In the genomic region with DNA sequence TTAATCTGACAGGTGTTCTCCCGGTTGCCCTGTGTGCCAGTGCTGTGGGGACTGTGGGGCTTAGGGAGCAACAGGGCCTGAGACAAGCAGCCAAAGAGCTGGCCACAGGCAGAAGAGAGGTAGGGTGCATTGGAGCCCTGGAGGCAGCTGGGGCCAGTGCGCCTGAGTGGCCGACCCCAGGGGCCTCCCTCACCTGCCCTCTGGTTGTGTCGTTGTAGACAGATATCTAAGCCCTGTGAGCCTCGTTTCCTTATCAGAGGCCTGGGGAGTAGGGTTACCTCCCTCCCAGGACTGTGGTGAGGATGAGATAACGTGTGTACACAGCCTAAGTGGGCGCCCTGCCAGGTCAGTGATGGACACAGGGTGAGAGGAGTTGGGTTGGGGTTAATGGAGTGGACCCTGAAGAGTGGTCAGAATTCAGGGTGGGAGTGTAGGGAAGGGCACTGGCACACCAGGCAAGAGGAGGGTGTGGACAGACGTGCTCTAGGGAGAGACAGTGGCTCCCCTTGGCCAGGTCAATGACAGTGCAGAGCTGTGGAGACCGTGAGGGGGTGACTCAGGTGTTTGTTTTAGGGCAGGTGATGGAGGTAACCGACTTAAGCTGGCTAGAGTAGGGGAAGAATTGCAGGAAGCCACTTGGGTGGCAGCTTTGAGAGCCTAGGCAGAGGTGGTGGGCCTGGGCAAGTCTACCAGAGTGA, we compare ENCODE assay signal across 12 cellular contexts. TPM values are rescaled to one million over a fixed set of nuclear protein-coding genes. Genes with fewer than 3 reads are reported as not detected.
A peak's percentile ranks its signal among the peaks of the same experiment; 100 is the strongest.
DNase-seq lines count a peak whose midpoint lies in the region; ATAC-seq and TF ChIP-seq lines count a peak whose summit lies in the region.
"Had no signal": no experiment of that assay in that cellular context is flagged by ENCODE, and none has a peak within 500 bp of the region (broad histone marks: within the 10 kb centered on the region; RNA-seq: fewer than 3 reads in every experiment).

No MANE protein-coding gene starts in this region.

- no peak overlapping the region for H2AFZ ChIP-seq in osteoblast (ENCODE audit: low read length)

- no peaks in the 10 kb centered on the region for H3K9me3 ChIP-seq in osteoblast (ENCODE audit: low read depth, low read length)
- no peaks in the 10 kb centered on the region for H3K9me3 ChIP-seq in tibial nerve
- H3K9me3 ChIP-seq: esophagus squamous epithelium had no signal

- peaks cover 34% of the 10 kb centered on the region for H3K36me3 ChIP-seq in osteoblast (ENCODE audit: insufficient read depth, low read length)
- H3K36me3 ChIP-seq in tibial nerve = peaks cover 0 to 69% (median 20%) of the 10 kb centered on the region in 3 donors

- H3K27me3 Mint-ChIP-seq in activated naive CD4-positive, alpha-beta T cell treated with anti-CD3 and anti-CD28 coated beads for 36 hours (ENCODE audit: low read depth) = no peaks in the 10 kb centered on the region
- H3K27me3 Mint-ChIP-seq in central memory CD8-positive, alpha-beta T cell = no peaks in the 10 kb centered on the region

- no peak overlapping the region for H3K4me3 Mint-ChIP-seq in activated naive CD4-positive, alpha-beta T cell treated with anti-CD3 and anti-CD28 coated beads for 36 hours
- no peak overlapping the region for H3K4me3 Mint-ChIP-seq in central memory CD8-positive, alpha-beta T cell

- peaks cover 12% of the 10 kb centered on the region for H3K4me1 ChIP-seq in osteoblast (ENCODE audit: insufficient read depth, low read length)
- peaks cover 0 to 38% (median 16%) of the 10 kb centered on the region in 4 donors for H3K4me1 ChIP-seq in tibial nerve

- 83 to 86% methylated on average over 9 to 10 of the region's 10 CpGs for WGBS in tibial nerve, 2 donors

- H3K4me3 ChIP-seq in osteoblast (ENCODE audit: insufficient read depth, low read length) (no peak overlapping the region), tibial nerve (no peak overlapping the region)
- H3K4me3 ChIP-seq: esophagus squamous epithelium had no signal

- H3K79me2 ChIP-seq in osteoblast (ENCODE audit: insufficient read depth, low read length) = peaks cover 7% of the 10 kb centered on the region

- H3K27ac ChIP-seq in osteoblast (ENCODE audit: low read depth, low read length) = no peak overlapping the region
- H3K27ac ChIP-seq in tibial nerve = peak overlapping the region in 1 of 4 donors; percentile 36
- H3K27ac ChIP-seq: esophagus squamous epithelium had no signal

- intact Hi-C loops in activated naive CD4-positive, alpha-beta T cell treated with anti-CD3 and anti-CD28 coated beads for 36 hours (cut with micrococcal nuclease) = no loop called here

- no peak overlapping the region for H3K4me2 ChIP-seq in osteoblast (ENCODE audit: insufficient read depth, low read length)

- TF ChIP-seq CTCF in osteoblast (IDR thresholded peaks at IDR 0.05; ENCODE audit: extremely low read depth, low read depth, low read length) (no peak), tibial nerve (IDR thresholded peaks at IDR 0.05) (no peak)

- no peaks in the 10 kb centered on the region for H4K20me1 ChIP-seq in osteoblast (ENCODE audit: insufficient read depth, low read length)

- peaks cover 25% of the 10 kb centered on the region for H3K4me1 Mint-ChIP-seq in activated naive CD4-positive, alpha-beta T cell treated with anti-CD3 and anti-CD28 coated beads for 36 hours (ENCODE audit: low read depth)
- peaks cover 56% of the 10 kb centered on the region for H3K4me1 Mint-ChIP-seq in central memory CD8-positive, alpha-beta T cell

- ATAC-seq in central memory CD8-positive, alpha-beta T cell (replicated peaks; ENCODE audit: extremely low read depth, poor library complexity, severe bottlenecking) = no peak
- no peak for ATAC-seq in GM19035 (IDR thresholded peaks at IDR 0.05; ENCODE audit: unreplicated experiment)
- ATAC-seq in GM19023 (IDR thresholded peaks at IDR 0.05; ENCODE audit: unreplicated experiment) = no peak

- no peaks in the 10 kb centered on the region for H3K9me3 Mint-ChIP-seq in activated naive CD4-positive, alpha-beta T cell treated with anti-CD3 and anti-CD28 coated beads for 36 hours
- no peaks in the 10 kb centered on the region for H3K9me3 Mint-ChIP-seq in central memory CD8-positive, alpha-beta T cell

- no peak for DNase-seq in activated naive CD4-positive, alpha-beta T cell treated with anti-CD3 and anti-CD28 coated beads for 36 hours
- no peak for DNase-seq in activated naive CD4-positive, alpha-beta T cell treated with anti-CD3 and anti-CD28 coated beads, Interleukin-2, amount 50 U/mL, for 16 hours
- peak; percentile 55 for DNase-seq in NCI-H2029 treated with DMSO at 0.1 percent for 48 hours (lab: John Stamatoyannopoulos, UW)
- no peak for DNase-seq in central memory CD8-positive, alpha-beta T cell (ENCODE audit: low spot score in 2 of 2)
- peak; percentile 65 for DNase-seq in osteoblast (ENCODE audit: insufficient read length, low spot score, missing footprints)
- DNase-seq in tibial nerve (ENCODE audit: low spot score in 2 of 2) = no peak
- DNase-seq: activated T-cell treated with anti-CD3 and anti-CD28 coated beads for 4 hours, esophagus squamous epithelium, GDM1, NCI-H1930 had no signal

- H3K36me3 Mint-ChIP-seq in activated naive CD4-positive, alpha-beta T cell treated with anti-CD3 and anti-CD28 coated beads for 36 hours (ENCODE audit: low read depth) = peaks cover 36% of the 10 kb centered on the region
- peaks cover 46% of the 10 kb centered on the region for H3K36me3 Mint-ChIP-seq in central memory CD8-positive, alpha-beta T cell (ENCODE audit: insufficient read depth)

- TF ChIP-seq EP300 in tibial nerve (IDR thresholded peaks at IDR 0.05) = no peak

- CTCF ChIA-PET in activated naive CD4-positive, alpha-beta T cell treated with anti-CD3 and anti-CD28 coated beads for 36 hours (lab: Charles Lee) = interaction anchor here (1.5 kb wide), 1 partner anchor 12 kb away, joined by 4 read pairs; no protein-coding TSS in a partner anchor

- peak overlapping the region; percentile 28 for H3K27ac Mint-ChIP-seq in activated naive CD4-positive, alpha-beta T cell treated with anti-CD3 and anti-CD28 coated beads for 36 hours
- H3K27ac Mint-ChIP-seq in central memory CD8-positive, alpha-beta T cell (ENCODE audit: low read depth) = peak overlapping the region; percentile 69

- H3K27me3 ChIP-seq in osteoblast (ENCODE audit: insufficient read depth, low read length) (no peaks in the 10 kb centered on the region), tibial nerve (no peaks in the 10 kb centered on the region)
- H3K27me3 ChIP-seq: esophagus squamous epithelium had no signal

- TF ChIP-seq POLR2A in tibial nerve (IDR thresholded peaks at IDR 0.05) = no peak

RNA-seq across cellular contexts. Expression of gene NARF, which starts 3.4 kb away (rescaled TPM):
- total RNA-seq in activated naive CD4-positive, alpha-beta T cell treated with anti-CD3 and anti-CD28 coated beads for 36 hours = 10 to 100 TPM; 64.2 to 69.3 TPM
- total RNA-seq in osteoblast (34.4 and 36.8 TPM in 2 replicates), tibial nerve (10 to 100 TPM; 25.8 to 79.2 (median 59.9) TPM)

RNA-seq across cellular contexts. Expression of gene CYBC1, which starts 11.4 kb away (rescaled TPM):
- 100 to 1,000 TPM; 292 to 294 TPM for total RNA-seq in activated naive CD4-positive, alpha-beta T cell treated with anti-CD3 and anti-CD28 coated beads for 36 hours
- total RNA-seq in osteoblast (72.4 and 75.1 TPM in 2 replicates), tibial nerve (100 to 1,000 TPM in 2 of 4 donors, 10 to 100 TPM in 2; 45.4 to 106 (median 86.4) TPM)

RNA-seq across cellular contexts. Expression of gene OGFOD3, which starts 43.6 kb away (rescaled TPM):
- total RNA-seq in activated naive CD4-positive, alpha-beta T cell treated with anti-CD3 and anti-CD28 coated beads for 36 hours = 10 to 100 TPM; 31.1 to 32.9 TPM
- 25.3 and 27.4 TPM in 2 replicates for total RNA-seq in osteoblast
- total RNA-seq in tibial nerve = 10 to 100 TPM; 23.7 to 51.6 (median 40.7) TPM

RNA-seq across cellular contexts. Expression of gene HEXD, which starts 43.8 kb away (rescaled TPM):
- total RNA-seq in activated naive CD4-positive, alpha-beta T cell treated with anti-CD3 and anti-CD28 coated beads for 36 hours = 10 to 100 TPM; 22.4 to 26.3 TPM
- total RNA-seq in osteoblast = 13.0 and 20.3 TPM in 2 replicates
- total RNA-seq in tibial nerve = 100 to 1,000 TPM in 1 of 4 donors, 10 to 100 TPM in 3; 65.6 to 143 (median 95.1) TPM

RNA-seq across cellular contexts. Expression of gene FOXK2, which starts 57.6 kb away (rescaled TPM):
- total RNA-seq in activated naive CD4-positive, alpha-beta T cell treated with anti-CD3 and anti-CD28 coated beads for 36 hours = 10 to 100 TPM; 48.8 to 51.4 TPM
- total RNA-seq in osteoblast (26.8 and 29.3 TPM in 2 replicates), tibial nerve (10 to 100 TPM; 29.6 to 65.4 (median 33.3) TPM)

Comparison
In these comparisons a context has a peak if more than half of its experiments do, and no peak if none do; other contexts are left out.
1. DNase-seq: peak in NCI-H2029 treated with DMSO at 0.1 percent for 48 hours (single experiment) and osteoblast (single experiment); none in activated naive CD4-positive, alpha-beta T cell treated with anti-CD3 and anti-CD28 coated beads for 36 hours (single experiment), activated naive CD4-positive, alpha-beta T cell treated with anti-CD3 and anti-CD28 coated beads, Interleukin-2, amount 50 U/mL, for 16 hours (single experiment), central memory CD8-positive, alpha-beta T cell (0 of 2) and tibial nerve (0 of 2).